ENCODE assay signal across 8 cellular contexts in genomic region chr7:69019437-69019836, GRCh38.
"Had no signal": no experiment of that assay in that cellular context is flagged by ENCODE, and none has a peak within 500 bp of the region (broad histone marks: within the 10 kb centered on the region; RNA-seq: fewer than 3 reads in every experiment).

No MANE protein-coding gene starts in this region.

- DNase-seq: GDM1, GF-D8 had no signal

- H3K4me3 ChIP-seq: GM12878 had no signal

- FAIRE-seq: G401.6, GM12878, GM12891, GM12892, GM18507, GM19239 had no signal

- ATAC-seq: GM12878 had no signal
